In the genomic region with DNA sequence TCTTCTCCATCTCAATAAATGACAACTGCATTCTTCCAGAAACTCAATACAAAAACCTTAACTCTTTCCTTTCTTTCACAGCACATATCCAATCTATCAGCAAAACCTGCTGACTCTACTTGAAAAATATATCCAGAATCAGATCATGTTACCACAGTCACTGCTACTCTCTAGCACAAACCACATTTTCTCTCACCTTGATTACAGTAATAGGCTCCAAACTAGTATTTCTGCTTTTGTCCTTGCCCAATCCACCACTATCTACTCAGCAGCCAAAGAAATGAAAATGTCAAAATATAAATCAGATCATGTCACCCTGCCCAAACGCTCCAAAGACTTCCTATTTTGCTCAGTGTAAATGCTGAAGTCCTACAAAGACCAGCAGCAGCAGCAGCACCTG, we compare ENCODE assay signal across 29 cellular contexts. TPM values are rescaled to one million over a fixed set of nuclear protein-coding genes. Genes with fewer than 3 reads are reported as not detected.
DNase-seq lines count a peak whose midpoint lies in the region; ATAC-seq and TF ChIP-seq lines count a peak whose summit lies in the region.
"Had no signal": no experiment of that assay in that cellular context is flagged by ENCODE, and none has a peak within 500 bp of the region (broad histone marks: within the 10 kb centered on the region; RNA-seq: fewer than 3 reads in every experiment).

No MANE protein-coding gene starts in this region.

- H3K27me3 Mint-ChIP-seq in CD4-positive, CD25-positive, alpha-beta regulatory T cell, result no peaks in the 10 kb centered on the region
- H3K27me3 Mint-ChIP-seq in WTC11 (ENCODE audit: low read depth) (no peaks in the 10 kb centered on the region), nephron progenitor cell (ENCODE audit: low read depth, poor library complexity) (no peaks in the 10 kb centered on the region)
- H3K27me3 Mint-ChIP-seq: activated naive CD8-positive, alpha-beta T cell treated with anti-CD3 and anti-CD28 coated beads for 36 hours; stimulated activated naive CD8-positive, alpha-beta T cell treated with anti-CD3 and anti-CD28 coated beads, Interleukin-15, amount 100 ng/mL, for 72 hours had no signal

- H3K27me3 ChIP-seq in CD4-positive, CD25-positive, alpha-beta regulatory T cell (ENCODE audit: control insufficient read depth, insufficient read depth, low read length), result no peaks in the 10 kb centered on the region
- H3K27me3 ChIP-seq in KMS-11 (ENCODE audit: insufficient read depth, low read depth), result no peaks in the 10 kb centered on the region
- H3K27me3 ChIP-seq: BE2C, left lung, SJSA1, vagina had no signal

- ATAC-seq in CD4-positive, CD25-positive, alpha-beta regulatory T cell (ENCODE audit: low read depth in 2 of 2), result no peak
- ATAC-seq in WTC11, result no peak
- no peak for ATAC-seq in HG03439 (IDR thresholded peaks at IDR 0.05; ENCODE audit: unreplicated experiment)
- ATAC-seq: GM12878; left lung; sciatic nerve; stimulated activated naive CD8-positive, alpha-beta T cell treated with anti-CD3 and anti-CD28 coated beads, Interleukin-15, amount 100 ng/mL, for 72 hours had no signal

- peak overlapping the region; percentile 26; the same call in 1 of the 2 replicates for H3K4me2 ChIP-seq in KMS-11

- H3K79me2 ChIP-seq in KMS-11 (ENCODE audit: insufficient read depth, low read depth), result peaks cover 14% of the 10 kb centered on the region; the same call in 1 of the 2 replicates

- 0 out of 2 replicates have a peak, but pooled peaks cover 5% of the 10 kb centered on the region for H4K20me1 ChIP-seq in KMS-11 (ENCODE audit: insufficient read depth)

- H3K9me3 ChIP-seq in CD4-positive, CD25-positive, alpha-beta regulatory T cell (ENCODE audit: control insufficient read depth in 2 of 2, low read length in 2 of 2), result no peaks in the 10 kb centered on the region
- H3K9me3 ChIP-seq: BE2C, left lung, prostate gland, SJSA1, thoracic aorta, vagina had no signal

- H3K4me1 Mint-ChIP-seq in CD4-positive, CD25-positive, alpha-beta regulatory T cell, result peaks cover 20 to 42% (median 26%) of the 10 kb centered on the region in 4 donors
- H3K4me1 Mint-ChIP-seq in WTC11, result no peaks in the 10 kb centered on the region
- peaks cover 12% of the 10 kb centered on the region for H3K4me1 Mint-ChIP-seq in nephron progenitor cell

- H3K27ac ChIP-seq in CD4-positive, CD25-positive, alpha-beta regulatory T cell (ENCODE audit: insufficient read depth, low read length, poor library complexity, severe bottlenecking), result no peak overlapping the region
- peak overlapping the region; percentile 25; the same call in 1 of the 2 replicates for H3K27ac ChIP-seq in KMS-11
- H3K27ac ChIP-seq: left lung, prostate gland, SJSA1, thoracic aorta, vagina, VCaP had no signal

- H3K27ac Mint-ChIP-seq in CD4-positive, CD25-positive, alpha-beta regulatory T cell, result peak overlapping the region; percentile 12 to 82 (median 25)
- H3K27ac Mint-ChIP-seq in WTC11, result peak overlapping the region; percentile 57; the same call in 1 of the 2 replicates
- H3K27ac Mint-ChIP-seq in nephron progenitor cell, result peak overlapping the region; percentile 68
- H3K27ac Mint-ChIP-seq: activated naive CD8-positive, alpha-beta T cell treated with anti-CD3 and anti-CD28 coated beads for 36 hours had no signal

- peaks cover 29% of the 10 kb centered on the region for H3K36me3 Mint-ChIP-seq in CD4-positive, CD25-positive, alpha-beta regulatory T cell
- H3K36me3 Mint-ChIP-seq in WTC11 (peaks cover 33% of the 10 kb centered on the region), nephron progenitor cell (ENCODE audit: low read depth) (peaks cover 67% of the 10 kb centered on the region)

- H3K4me3 ChIP-seq in CD4-positive, CD25-positive, alpha-beta regulatory T cell (ENCODE audit: low read depth, low read length), result no peak overlapping the region
- no peak overlapping the region for H3K4me3 ChIP-seq in KMS-11 (IDR thresholded peaks at IDR 0.05; ENCODE audit: insufficient read depth, low read depth, low read length)
- H3K4me3 ChIP-seq: GM12878, left lung, prostate gland, SJSA1, thoracic aorta, vagina had no signal

- H2AFZ ChIP-seq in KMS-11 (ENCODE audit: low read depth), result no peak overlapping the region

- H3K4me3 Mint-ChIP-seq in CD4-positive, CD25-positive, alpha-beta regulatory T cell, result no peak overlapping the region
- H3K4me3 Mint-ChIP-seq in WTC11 (no peak overlapping the region), nephron progenitor cell (no peak overlapping the region)
- H3K4me3 Mint-ChIP-seq: activated naive CD8-positive, alpha-beta T cell treated with anti-CD3 and anti-CD28 coated beads for 36 hours; stimulated activated naive CD8-positive, alpha-beta T cell treated with anti-CD3 and anti-CD28 coated beads, Interleukin-15, amount 100 ng/mL, for 72 hours had no signal

- H3K36me3 ChIP-seq in CD4-positive, CD25-positive, alpha-beta regulatory T cell (ENCODE audit: control insufficient read depth, insufficient read depth, low read length), result peaks cover 43% of the 10 kb centered on the region
- peaks cover 6% of the 10 kb centered on the region; the same call in 1 of the 2 replicates for H3K36me3 ChIP-seq in KMS-11 (ENCODE audit: insufficient read depth)
- H3K36me3 ChIP-seq: prostate gland had no signal

- no peaks in the 10 kb centered on the region for H3K4me1 ChIP-seq in CD4-positive, CD25-positive, alpha-beta regulatory T cell (ENCODE audit: control insufficient read depth, insufficient read depth, low read length, poor library complexity, severe bottlenecking)
- H3K4me1 ChIP-seq in KMS-11 (ENCODE audit: low read depth, poor library complexity, severe bottlenecking), result peaks cover 21% of the 10 kb centered on the region
- H3K4me1 ChIP-seq: BE2C, left lung, prostate gland, SJSA1 had no signal

- no peak for TF ChIP-seq CTCF in KMS-11 (conservative IDR thresholded peaks at IDR 0.05; ENCODE audit: low read depth, low read length)
- TF ChIP-seq CTCF in WTC11 (IDR thresholded peaks at IDR 0.05), result no peak
- TF ChIP-seq CTCF in nephron progenitor cell (IDR thresholded peaks at IDR 0.05), result no peak

- CTCF ChIA-PET in WTC11 (lab: Charles Lee), result no interaction called here

- H3K9me3 Mint-ChIP-seq in CD4-positive, CD25-positive, alpha-beta regulatory T cell, result peaks cover 0 to 3% (median 0%) of the 10 kb centered on the region in 7 donors
- H3K9me3 Mint-ChIP-seq in WTC11 (0 out of 2 replicates have a peak, but pooled peaks cover 5% of the 10 kb centered on the region), nephron progenitor cell (peaks cover 7% of the 10 kb centered on the region)
- H3K9me3 Mint-ChIP-seq: stimulated activated naive CD8-positive, alpha-beta T cell treated with anti-CD3 and anti-CD28 coated beads, Interleukin-15, amount 100 ng/mL, for 72 hours had no signal

- POLR2A ChIA-PET in WTC11 (lab: Charles Lee), result no interaction called here

- no peak overlapping the region for H3K9ac ChIP-seq in KMS-11

- no peak for DNase-seq in CD4-positive, CD25-positive, alpha-beta regulatory T cell
- no peak for DNase-seq in WTC11 (ENCODE audit: low spot score)
- no peak for DNase-seq in nephron progenitor cell
- no peak for DNase-seq in CD1c-positive myeloid dendritic cell (ENCODE audit: extremely low spot score)
- DNase-seq in NCI-H2227 treated with DMSO at 0.1 percent for 48 hours (lab: John Stamatoyannopoulos, UW), result no peak
- DNase-seq: activated CD4-positive, alpha-beta T cell treated with anti-CD3 and anti-CD28 coated beads for 4 hours; activated CD8-positive, alpha-beta memory T cell treated with anti-CD3 and anti-CD28 coated beads for 24 hours; activated gamma-delta T cell; activated naive CD8-positive, alpha-beta T cell treated with anti-CD3 and anti-CD28 coated beads for 36 hours; anterior cingulate cortex; BE2C; left lung; mesendoderm; NCI-H1048; NCI-H1694; NCI-H524 treated with DMSO at 0.1 percent for 48 hours; stimulated activated CD4-positive, alpha-beta T cell treated with anti-CD3 and anti-CD28 coated beads, Interleukin-12 subunit alpha, Interleukin-12 subunit beta, amount 100 ng/mL, for 4 hours; stimulated activated CD4-positive, alpha-beta T cell treated with anti-CD3 and anti-CD28 coated beads, Interleukin-2, amount 100 ng/mL, for 48 hours; stimulated activated naive CD8-positive, alpha-beta T cell treated with anti-CD3 and anti-CD28 coated beads, Interleukin-15, amount 100 ng/mL, for 72 hours; T1000 had no signal

TF ChIP-seq in WTC11, 78 proteins besides CTCF, POLR2A, EP300 and RAD21 (continues in another document):
- no peak for TF ChIP-seq OVOL2 (CRISPR knock-in tag; IDR thresholded peaks at IDR 0.05; ENCODE audit: borderline replicate concordance)
- TF ChIP-seq, protein P1, sequence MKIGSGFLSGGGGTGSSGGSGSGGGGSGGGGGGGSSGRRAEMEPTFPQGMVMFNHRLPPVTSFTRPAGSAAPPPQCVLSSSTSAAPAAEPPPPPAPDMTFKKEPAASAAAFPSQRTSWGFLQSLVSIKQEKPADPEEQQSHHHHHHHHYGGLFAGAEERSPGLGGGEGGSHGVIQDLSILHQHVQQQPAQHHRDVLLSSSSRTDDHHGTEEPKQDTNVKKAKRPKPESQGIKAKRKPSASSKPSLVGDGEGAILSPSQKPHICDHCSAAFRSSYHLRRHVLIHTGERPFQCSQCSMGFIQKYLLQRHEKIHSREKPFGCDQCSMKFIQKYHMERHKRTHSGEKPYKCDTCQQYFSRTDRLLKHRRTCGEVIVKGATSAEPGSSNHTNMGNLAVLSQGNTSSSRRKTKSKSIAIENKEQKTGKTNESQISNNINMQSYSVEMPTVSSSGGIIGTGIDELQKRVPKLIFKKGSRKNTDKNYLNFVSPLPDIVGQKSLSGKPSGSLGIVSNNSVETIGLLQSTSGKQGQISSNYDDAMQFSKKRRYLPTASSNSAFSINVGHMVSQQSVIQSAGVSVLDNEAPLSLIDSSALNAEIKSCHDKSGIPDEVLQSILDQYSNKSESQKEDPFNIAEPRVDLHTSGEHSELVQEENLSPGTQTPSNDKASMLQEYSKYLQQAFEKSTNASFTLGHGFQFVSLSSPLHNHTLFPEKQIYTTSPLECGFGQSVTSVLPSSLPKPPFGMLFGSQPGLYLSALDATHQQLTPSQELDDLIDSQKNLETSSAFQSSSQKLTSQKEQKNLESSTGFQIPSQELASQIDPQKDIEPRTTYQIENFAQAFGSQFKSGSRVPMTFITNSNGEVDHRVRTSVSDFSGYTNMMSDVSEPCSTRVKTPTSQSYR (CRISPR knock-in tag; IDR thresholded peaks at IDR 0.05), result no peak
- TF ChIP-seq, protein P2, sequence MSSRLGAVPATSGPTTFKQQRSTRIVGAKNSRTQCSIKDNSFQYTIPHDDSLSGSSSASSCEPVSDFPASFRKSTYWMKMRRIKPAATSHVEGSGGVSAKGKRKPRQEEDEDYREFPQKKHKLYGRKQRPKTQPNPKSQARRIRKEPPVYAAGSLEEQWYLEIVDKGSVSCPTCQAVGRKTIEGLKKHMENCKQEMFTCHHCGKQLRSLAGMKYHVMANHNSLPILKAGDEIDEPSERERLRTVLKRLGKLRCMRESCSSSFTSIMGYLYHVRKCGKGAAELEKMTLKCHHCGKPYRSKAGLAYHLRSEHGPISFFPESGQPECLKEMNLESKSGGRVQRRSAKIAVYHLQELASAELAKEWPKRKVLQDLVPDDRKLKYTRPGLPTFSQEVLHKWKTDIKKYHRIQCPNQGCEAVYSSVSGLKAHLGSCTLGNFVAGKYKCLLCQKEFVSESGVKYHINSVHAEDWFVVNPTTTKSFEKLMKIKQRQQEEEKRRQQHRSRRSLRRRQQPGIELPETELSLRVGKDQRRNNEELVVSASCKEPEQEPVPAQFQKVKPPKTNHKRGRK (CRISPR knock-in tag; IDR thresholded peaks at IDR 0.05; ENCODE audit: borderline replicate concordance), result no peak

RNA-seq across cellular contexts. Expression of a gene that starts 15.2 kb away (rescaled TPM):
- 29.2 TPM for total RNA-seq in CD4-positive, CD25-positive, alpha-beta regulatory T cell
- polyA plus RNA-seq in CD4-positive, CD25-positive, alpha-beta regulatory T cell, result 1 to 10 TPM; 5.2 to 7.1 (median 6.0) TPM
- 20.6 to 29.3 TPM (median 23.6 TPM) in 3 replicates for total RNA-seq in WTC11 (2021)
